Comparison of ENCODE assay signal across 8 cellular contexts in genomic region chr3:61894988-61895935, GRCh38.
A peak's percentile ranks its signal among the peaks of the same experiment; 100 is the strongest.
DNase-seq lines count a peak whose midpoint lies in the region; TF ChIP-seq lines count a peak whose summit lies in the region.

No MANE protein-coding gene starts in this region.

- H3K27me3 Mint-ChIP-seq in activated naive CD4-positive, alpha-beta T cell treated with anti-CD3 and anti-CD28 coated beads for 36 hours (ENCODE audit: low read depth) = peaks cover 1% of the 10 kb centered on the region
- H3K27me3 Mint-ChIP-seq in progenitor cell of endocrine pancreas = no peaks in the 10 kb centered on the region
- no peaks in the 10 kb centered on the region for H3K27me3 Mint-ChIP-seq in glutamatergic neuron (ENCODE audit: unreplicated experiment)

- H3K4me2 ChIP-seq in KMS-11 = peak overlapping the region; percentile 29

- CTCF ChIA-PET in activated naive CD4-positive, alpha-beta T cell treated with anti-CD3 and anti-CD28 coated beads for 36 hours (lab: Charles Lee) = no interaction called here

- H3K27ac ChIP-seq in KMS-11 = peak overlapping the region; percentile 52; the same call in 1 of the 2 replicates

- H3K4me1 Mint-ChIP-seq in activated naive CD4-positive, alpha-beta T cell treated with anti-CD3 and anti-CD28 coated beads for 36 hours (ENCODE audit: low read depth) = peaks cover 10% of the 10 kb centered on the region
- H3K4me1 Mint-ChIP-seq in progenitor cell of endocrine pancreas (ENCODE audit: low read depth) = peaks cover 13% of the 10 kb centered on the region
- H3K4me1 Mint-ChIP-seq in glutamatergic neuron (ENCODE audit: low read depth, unreplicated experiment) = peaks cover 27% of the 10 kb centered on the region

- TF ChIP-seq CTCF in KMS-11 (conservative IDR thresholded peaks at IDR 0.05; ENCODE audit: low read depth, low read length) = no peak
- no peak for TF ChIP-seq CTCF in progenitor cell of endocrine pancreas (IDR thresholded peaks at IDR 0.05; ENCODE audit: unreplicated experiment)
- no peak for TF ChIP-seq CTCF in glutamatergic neuron (IDR thresholded peaks at IDR 0.05; ENCODE audit: partially characterized antibody, unreplicated experiment)

- no peak overlapping the region for H2AFZ ChIP-seq in KMS-11 (ENCODE audit: low read depth)

- H3K36me3 ChIP-seq in HAP-1 (replicated peaks) (no peaks in the 10 kb centered on the region), KMS-11 (ENCODE audit: insufficient read depth) (no peaks in the 10 kb centered on the region)

- H3K4me3 ChIP-seq in HAP-1 (no peak overlapping the region), KMS-11 (IDR thresholded peaks at IDR 0.05; ENCODE audit: insufficient read depth, low read depth, low read length) (no peak overlapping the region)

- no peaks in the 10 kb centered on the region for H3K27me3 ChIP-seq in HAP-1 (ENCODE audit: low read depth)
- H3K27me3 ChIP-seq in KMS-11 (ENCODE audit: insufficient read depth, low read depth) = no peaks in the 10 kb centered on the region

- in situ Hi-C loops in HAP-1 (cut with MboI; ENCODE audit: low sequenced_read_pairs) = no loop called here

- H3K9me3 Mint-ChIP-seq in activated naive CD4-positive, alpha-beta T cell treated with anti-CD3 and anti-CD28 coated beads for 36 hours = no peaks in the 10 kb centered on the region
- H3K9me3 Mint-ChIP-seq in progenitor cell of endocrine pancreas (ENCODE audit: low read depth) (no peaks in the 10 kb centered on the region), glutamatergic neuron (ENCODE audit: unreplicated experiment) (peaks cover 7% of the 10 kb centered on the region)

- intact Hi-C loops in activated naive CD4-positive, alpha-beta T cell treated with anti-CD3 and anti-CD28 coated beads for 36 hours (cut with micrococcal nuclease) = loop anchor here (1.0 to 5.0 kb wide), 2 partner anchors 333 to 374 kb away; partner anchors contain the start of gene PTPRG

- H4K20me1 ChIP-seq in KMS-11 (ENCODE audit: insufficient read depth) = no peaks in the 10 kb centered on the region

- H3K27ac Mint-ChIP-seq in activated naive CD4-positive, alpha-beta T cell treated with anti-CD3 and anti-CD28 coated beads for 36 hours = no peak overlapping the region
- H3K27ac Mint-ChIP-seq in progenitor cell of endocrine pancreas = peak overlapping the region; percentile 87
- H3K27ac Mint-ChIP-seq in glutamatergic neuron (ENCODE audit: unreplicated experiment) = no peak overlapping the region

- H3K9ac ChIP-seq in KMS-11 = no peak overlapping the region

- H3K4me1 ChIP-seq in HAP-1 = peaks cover 13% of the 10 kb centered on the region
- peaks cover 19% of the 10 kb centered on the region for H3K4me1 ChIP-seq in KMS-11 (ENCODE audit: low read depth, poor library complexity, severe bottlenecking)

- H3K79me2 ChIP-seq in KMS-11 (ENCODE audit: insufficient read depth, low read depth) = no peaks in the 10 kb centered on the region

- no peaks in the 10 kb centered on the region for H3K36me3 Mint-ChIP-seq in activated naive CD4-positive, alpha-beta T cell treated with anti-CD3 and anti-CD28 coated beads for 36 hours (ENCODE audit: low read depth)
- H3K36me3 Mint-ChIP-seq in progenitor cell of endocrine pancreas (ENCODE audit: insufficient read depth) (no peaks in the 10 kb centered on the region), glutamatergic neuron (ENCODE audit: unreplicated experiment) (no peaks in the 10 kb centered on the region)

- H3K9me3 ChIP-seq in HAP-1 = no peaks in the 10 kb centered on the region

- peak; percentile 85 for DNase-seq in activated naive CD4-positive, alpha-beta T cell treated with anti-CD3 and anti-CD28 coated beads for 36 hours
- DNase-seq in activated naive CD4-positive, alpha-beta T cell treated with Interleukin-2 at 50 U/mL for 16 hours = no peak
- DNase-seq in HAP-1 (ENCODE audit: low spot score in 2 of 2) (peak; percentile 75 to 77), fibroblast of the conjunctiva (ENCODE audit: low read depth) (peak; percentile 70), progenitor cell of endocrine pancreas (ENCODE audit: low spot score, unreplicated experiment) (no peak), glutamatergic neuron (no peak)
- DNase-seq in activated CD8-positive, alpha-beta memory T cell treated with anti-CD3 and anti-CD28 coated beads for 24 hours = peak; percentile 60

- H3K4me3 Mint-ChIP-seq in activated naive CD4-positive, alpha-beta T cell treated with anti-CD3 and anti-CD28 coated beads for 36 hours = no peak overlapping the region
- no peak overlapping the region for H3K4me3 Mint-ChIP-seq in progenitor cell of endocrine pancreas (ENCODE audit: low read depth)
- H3K4me3 Mint-ChIP-seq in glutamatergic neuron (ENCODE audit: unreplicated experiment) = no peak overlapping the region

Comparison
In these comparisons a context has a peak if more than half of its experiments do, and no peak if none do; other contexts are left out.
1. DNase-seq: peak in activated naive CD4-positive, alpha-beta T cell treated with anti-CD3 and anti-CD28 coated beads for 36 hours (single experiment), HAP-1 (2 of 2), activated CD8-positive, alpha-beta memory T cell treated with anti-CD3 and anti-CD28 coated beads for 24 hours (single experiment) and fibroblast of the conjunctiva (single experiment); none in activated naive CD4-positive, alpha-beta T cell treated with Interleukin-2 at 50 U/mL for 16 hours (single experiment), progenitor cell of endocrine pancreas (single experiment) and glutamatergic neuron (single experiment).